In the genomic region with DNA sequence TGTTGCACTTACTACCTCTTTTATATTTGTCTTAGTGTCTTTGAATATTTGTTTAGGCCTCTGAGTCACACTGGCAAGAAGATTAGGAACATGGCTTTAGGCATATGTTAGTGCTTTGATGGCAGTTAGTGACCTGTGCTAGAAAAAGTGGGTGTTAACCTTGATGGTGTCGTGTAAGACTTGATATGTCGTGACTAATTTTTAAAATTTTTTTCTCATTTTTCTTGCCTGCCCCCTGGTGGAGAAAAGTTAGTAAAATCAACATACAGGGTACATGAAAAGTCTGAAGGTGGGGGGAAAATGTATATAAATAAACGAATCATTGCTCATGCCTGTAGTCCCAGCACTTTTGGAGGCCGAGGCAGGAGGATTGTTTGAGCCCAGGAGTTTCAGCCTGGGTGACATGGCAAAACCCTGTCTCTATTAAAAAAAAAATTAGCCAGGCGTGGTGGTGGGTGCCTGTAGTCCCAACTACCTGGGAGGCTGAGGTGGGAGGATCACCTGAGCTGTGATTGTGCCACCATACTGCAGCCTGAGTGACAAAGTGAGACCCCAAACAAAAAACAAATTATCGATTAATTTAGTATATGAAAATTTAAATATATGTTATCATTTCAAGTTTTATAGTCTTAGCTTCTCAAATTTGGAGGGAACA, we compare ENCODE assay signal across 8 cellular contexts. TPM values are rescaled to one million over a fixed set of nuclear protein-coding genes. Genes with fewer than 3 reads are reported as not detected.
DNase-seq lines count a peak whose midpoint lies in the region; ATAC-seq and TF ChIP-seq lines count a peak whose summit lies in the region.

No MANE protein-coding gene starts in this region.

- H3K27ac ChIP-seq in 22Rv1 = no peak overlapping the region

- peak; percentile 81 for TF ChIP-seq CTCF in 22Rv1 (IDR thresholded peaks at IDR 0.05)

- no peak overlapping the region for H3K4me3 Mint-ChIP-seq in activated T-cell treated with anti-CD3 and anti-CD28 coated beads, Interleukin-2, amount 50 U/mL, for 4 hours
- H3K4me3 Mint-ChIP-seq in stimulated activated naive B cell treated with anti-CD40 and anti-IgM and Interleukin-4, amounts not matched to agents 10 μg/mL and 1 μg/mL and 100 μg/mL, for 72 hours = no peak overlapping the region

- no peaks in the 10 kb centered on the region for H3K27me3 Mint-ChIP-seq in activated T-cell treated with anti-CD3 and anti-CD28 coated beads, Interleukin-2, amount 50 U/mL, for 4 hours (ENCODE audit: low read depth)
- H3K27me3 Mint-ChIP-seq in stimulated activated naive B cell treated with anti-CD40 and anti-IgM and Interleukin-4, amounts not matched to agents 10 μg/mL and 1 μg/mL and 100 μg/mL, for 72 hours = no peaks in the 10 kb centered on the region

- no peak overlapping the region for H3K27ac Mint-ChIP-seq in stimulated activated naive B cell treated with anti-CD40 and anti-IgM and Interleukin-4, amounts not matched to agents 10 μg/mL and 1 μg/mL and 100 μg/mL, for 72 hours

- peak; percentile 76 to 77 for ATAC-seq in activated T-cell treated with anti-CD3 and anti-CD28 coated beads, Interleukin-2, amount 50 U/mL, for 4 hours
- ATAC-seq in stimulated activated naive B cell treated with anti-CD40 and anti-IgM and Interleukin-4, amounts not matched to agents 10 μg/mL and 1 μg/mL and 100 μg/mL, for 72 hours (replicated peaks) = peak; percentile 57 to 58

- H3K4me1 Mint-ChIP-seq in activated T-cell treated with anti-CD3 and anti-CD28 coated beads, Interleukin-2, amount 50 U/mL, for 4 hours (ENCODE audit: low read depth) = peaks cover 30% of the 10 kb centered on the region
- H3K4me1 Mint-ChIP-seq in stimulated activated naive B cell treated with anti-CD40 and anti-IgM and Interleukin-4, amounts not matched to agents 10 μg/mL and 1 μg/mL and 100 μg/mL, for 72 hours = peaks cover 2 to 5% of the 10 kb centered on the region in 2 donors

- H3K9me3 Mint-ChIP-seq in activated T-cell treated with anti-CD3 and anti-CD28 coated beads, Interleukin-2, amount 50 U/mL, for 4 hours = no peaks in the 10 kb centered on the region
- H3K9me3 Mint-ChIP-seq in stimulated activated naive B cell treated with anti-CD40 and anti-IgM and Interleukin-4, amounts not matched to agents 10 μg/mL and 1 μg/mL and 100 μg/mL, for 72 hours = no peaks in the 10 kb centered on the region

- H3K36me3 Mint-ChIP-seq in activated T-cell treated with anti-CD3 and anti-CD28 coated beads, Interleukin-2, amount 50 U/mL, for 4 hours (ENCODE audit: insufficient read depth) = peaks cover 29% of the 10 kb centered on the region
- peaks cover 18 to 25% of the 10 kb centered on the region in 2 donors for H3K36me3 Mint-ChIP-seq in stimulated activated naive B cell treated with anti-CD40 and anti-IgM and Interleukin-4, amounts not matched to agents 10 μg/mL and 1 μg/mL and 100 μg/mL, for 72 hours

- DNase-seq in DMS53 (lab: John Stamatoyannopoulos, UW) = peak; percentile 87
- DNase-seq in NCI-H1048 (lab: John Stamatoyannopoulos, UW) = peak; percentile 29
- DNase-seq in activated T-cell treated with anti-CD3 and anti-CD28 coated beads, Interleukin-2, amount 50 U/mL, for 4 hours = no peak
- peak; percentile 51 for DNase-seq in glomerular visceral epithelial cell (ENCODE audit: extremely low spot score)
- no peak for DNase-seq in stimulated activated naive B cell treated with anti-CD40 and anti-IgM and Interleukin-4, amounts not matched to agents 10 μg/mL and 1 μg/mL and 100 μg/mL, for 72 hours
- DNase-seq in ecto neural progenitor cell (ENCODE audit: low spot score) = no peak
- no peak for DNase-seq in DMS79 treated with DMSO at 0.1 percent for 48 hours (lab: John Stamatoyannopoulos, UW)

RNA-seq across cellular contexts. Expression of gene TAX1BP1, which starts 44.6 kb away (rescaled TPM):
- total RNA-seq in activated T-cell treated with anti-CD3 and anti-CD28 coated beads, Interleukin-2, amount 50 U/mL, for 4 hours = 10 to 100 TPM; 52.3 to 68.5 (median 62.0) TPM

Comparison
In these comparisons a context has a peak if more than half of its experiments do, and no peak if none do; other contexts are left out.
1. DNase-seq: peak in DMS53 (single experiment), NCI-H1048 (single experiment) and glomerular visceral epithelial cell (single experiment); none in activated T-cell treated with anti-CD3 and anti-CD28 coated beads, Interleukin-2, amount 50 U/mL, for 4 hours (single experiment), stimulated activated naive B cell treated with anti-CD40 and anti-IgM and Interleukin-4, amounts not matched to agents 10 μg/mL and 1 μg/mL and 100 μg/mL, for 72 hours (single experiment), ecto neural progenitor cell (single experiment) and DMS79 treated with DMSO at 0.1 percent for 48 hours (single experiment).